In genomic region chr13:110493161-110493593, GRCh38 we compare ENCODE assay signal across 15 cellular contexts.
"Had no signal": no experiment of that assay in that cellular context is flagged by ENCODE, and none has a peak within 500 bp of the region (broad histone marks: within the 10 kb centered on the region; RNA-seq: fewer than 3 reads in every experiment).

No MANE protein-coding gene starts in this region.

- FAIRE-seq: colon, frontal cortex had no signal

- H3K4me3 ChIP-seq: sigmoid colon, skin epidermis, suprapubic skin, thyroid gland, upper lobe of left lung, uterus had no signal

- H3K27ac ChIP-seq: neutrophil, skin epidermis, suprapubic skin, thyroid gland, upper lobe of left lung, uterus had no signal

- DNase-seq: dermis blood vessel endothelial cell; left colon; mammary epithelial cell; naive thymus-derived CD4-positive, alpha-beta T cell; sigmoid colon; stimulated activated CD4-positive, alpha-beta T cell treated with anti-CD3 and anti-CD28 coated beads, Interleukin-12 subunit alpha, Interleukin-12 subunit beta, amount 100 ng/mL, for 4 hours; stimulated activated naive CD4-positive, alpha-beta T cell treated with Interleukin-2 at 50 U/mL for 16 hours; thyroid gland; uterus had no signal

- H3K27me3 ChIP-seq: neutrophil, sigmoid colon, suprapubic skin, thyroid gland, upper lobe of left lung, uterus had no signal

- H3K36me3 ChIP-seq: neutrophil, uterus had no signal

- H3K4me3 Mint-ChIP-seq: naive thymus-derived CD4-positive, alpha-beta T cell had no signal

- H3K4me1 Mint-ChIP-seq: naive thymus-derived CD4-positive, alpha-beta T cell had no signal

- H3K27ac Mint-ChIP-seq: naive thymus-derived CD4-positive, alpha-beta T cell had no signal

- H3K4me1 ChIP-seq: sigmoid colon, suprapubic skin, thyroid gland, upper lobe of left lung, uterus had no signal

- H3K27me3 Mint-ChIP-seq: naive thymus-derived CD4-positive, alpha-beta T cell had no signal

- H3K9me3 ChIP-seq: neutrophil, sigmoid colon, suprapubic skin, thyroid gland, upper lobe of left lung, uterus had no signal
